Comparison of ENCODE assay signal across 1 cellular context in the genomic region with DNA sequence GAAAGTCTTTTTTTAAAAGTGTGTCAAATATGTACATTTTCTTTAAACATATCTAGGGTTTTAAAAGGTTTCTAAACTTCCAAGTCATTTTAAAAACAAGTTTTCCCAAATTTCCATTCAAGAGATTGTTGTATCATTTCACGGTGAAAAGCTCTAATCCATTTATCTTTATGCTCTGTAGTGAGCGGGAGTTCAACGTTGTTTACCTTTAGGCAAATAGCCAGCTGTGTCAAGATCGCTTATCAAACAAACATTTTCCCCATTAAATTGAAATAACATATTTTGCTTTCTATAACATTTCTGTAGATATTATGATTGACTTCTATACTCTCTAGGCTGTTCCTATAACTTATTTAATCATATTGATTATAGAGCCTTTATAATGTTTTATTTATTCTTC.
TF ChIP-seq lines count a peak whose summit lies in the region.

No MANE protein-coding gene starts in this region.

TF ChIP-seq in HepG2, 621 proteins besides CTCF, POLR2A, EP300 and RAD21 (continued from another document):
- TF ChIP-seq, protein P1, sequence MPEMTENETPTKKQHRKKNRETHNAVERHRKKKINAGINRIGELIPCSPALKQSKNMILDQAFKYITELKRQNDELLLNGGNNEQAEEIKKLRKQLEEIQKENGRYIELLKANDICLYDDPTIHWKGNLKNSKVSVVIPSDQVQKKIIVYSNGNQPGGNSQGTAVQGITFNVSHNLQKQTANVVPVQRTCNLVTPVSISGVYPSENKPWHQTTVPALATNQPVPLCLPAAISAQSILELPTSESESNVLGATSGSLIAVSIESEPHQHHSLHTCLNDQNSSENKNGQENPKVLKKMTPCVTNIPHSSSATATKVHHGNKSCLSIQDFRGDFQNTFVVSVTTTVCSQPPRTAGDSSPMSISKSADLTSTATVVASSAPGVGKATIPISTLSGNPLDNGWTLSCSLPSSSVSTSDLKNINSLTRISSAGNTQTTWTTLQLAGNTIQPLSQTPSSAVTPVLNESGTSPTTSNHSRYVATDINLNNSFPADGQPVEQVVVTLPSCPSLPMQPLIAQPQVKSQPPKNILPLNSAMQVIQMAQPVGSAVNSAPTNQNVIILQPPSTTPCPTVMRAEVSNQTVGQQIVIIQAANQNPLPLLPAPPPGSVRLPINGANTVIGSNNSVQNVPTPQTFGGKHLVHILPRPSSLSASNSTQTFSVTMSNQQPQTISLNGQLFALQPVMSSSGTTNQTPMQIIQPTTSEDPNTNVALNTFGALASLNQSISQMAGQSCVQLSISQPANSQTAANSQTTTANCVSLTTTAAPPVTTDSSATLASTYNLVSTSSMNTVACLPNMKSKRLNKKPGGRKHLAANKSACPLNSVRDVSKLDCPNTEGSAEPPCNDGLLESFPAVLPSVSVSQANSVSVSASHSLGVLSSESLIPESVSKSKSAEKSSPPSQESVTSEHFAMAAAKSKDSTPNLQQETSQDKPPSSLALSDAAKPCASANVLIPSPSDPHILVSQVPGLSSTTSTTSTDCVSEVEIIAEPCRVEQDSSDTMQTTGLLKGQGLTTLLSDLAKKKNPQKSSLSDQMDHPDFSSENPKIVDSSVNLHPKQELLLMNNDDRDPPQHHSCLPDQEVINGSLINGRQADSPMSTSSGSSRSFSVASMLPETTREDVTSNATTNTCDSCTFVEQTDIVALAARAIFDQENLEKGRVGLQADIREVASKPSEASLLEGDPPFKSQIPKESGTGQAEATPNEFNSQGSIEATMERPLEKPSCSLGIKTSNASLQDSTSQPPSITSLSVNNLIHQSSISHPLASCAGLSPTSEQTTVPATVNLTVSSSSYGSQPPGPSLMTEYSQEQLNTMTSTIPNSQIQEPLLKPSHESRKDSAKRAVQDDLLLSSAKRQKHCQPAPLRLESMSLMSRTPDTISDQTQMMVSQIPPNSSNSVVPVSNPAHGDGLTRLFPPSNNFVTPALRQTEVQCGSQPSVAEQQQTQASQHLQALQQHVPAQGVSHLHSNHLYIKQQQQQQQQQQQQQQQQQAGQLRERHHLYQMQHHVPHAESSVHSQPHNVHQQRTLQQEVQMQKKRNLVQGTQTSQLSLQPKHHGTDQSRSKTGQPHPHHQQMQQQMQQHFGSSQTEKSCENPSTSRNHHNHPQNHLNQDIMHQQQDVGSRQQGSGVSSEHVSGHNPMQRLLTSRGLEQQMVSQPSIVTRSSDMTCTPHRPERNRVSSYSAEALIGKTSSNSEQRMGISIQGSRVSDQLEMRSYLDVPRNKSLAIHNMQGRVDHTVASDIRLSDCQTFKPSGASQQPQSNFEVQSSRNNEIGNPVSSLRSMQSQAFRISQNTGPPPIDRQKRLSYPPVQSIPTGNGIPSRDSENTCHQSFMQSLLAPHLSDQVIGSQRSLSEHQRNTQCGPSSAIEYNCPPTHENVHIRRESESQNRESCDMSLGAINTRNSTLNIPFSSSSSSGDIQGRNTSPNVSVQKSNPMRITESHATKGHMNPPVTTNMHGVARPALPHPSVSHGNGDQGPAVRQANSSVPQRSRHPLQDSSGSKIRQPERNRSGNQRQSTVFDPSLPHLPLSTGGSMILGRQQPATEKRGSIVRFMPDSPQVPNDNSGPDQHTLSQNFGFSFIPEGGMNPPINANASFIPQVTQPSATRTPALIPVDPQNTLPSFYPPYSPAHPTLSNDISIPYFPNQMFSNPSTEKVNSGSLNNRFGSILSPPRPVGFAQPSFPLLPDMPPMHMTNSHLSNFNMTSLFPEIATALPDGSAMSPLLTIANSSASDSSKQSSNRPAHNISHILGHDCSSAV (CRISPR knock-in tag; IDR thresholded peaks at IDR 0.05; ENCODE audit: borderline replicate concordance), result no peak
- no peak for TF ChIP-seq SYNCRIP (IDR thresholded peaks at IDR 0.05; ENCODE audit: insufficient read depth, low read depth, low read length)
- no peak for TF ChIP-seq MEF2D (CRISPR knock-in tag; IDR thresholded peaks at IDR 0.05)
- no peak for TF ChIP-seq ZBTB42 (CRISPR knock-in tag; IDR thresholded peaks at IDR 0.05)
- TF ChIP-seq SNRNP70 (IDR thresholded peaks at IDR 0.05; ENCODE audit: low read depth, low read length), result no peak
- TF ChIP-seq PITX1 (CRISPR knock-in tag; IDR thresholded peaks at IDR 0.05), result no peak
- TF ChIP-seq, protein P2, sequence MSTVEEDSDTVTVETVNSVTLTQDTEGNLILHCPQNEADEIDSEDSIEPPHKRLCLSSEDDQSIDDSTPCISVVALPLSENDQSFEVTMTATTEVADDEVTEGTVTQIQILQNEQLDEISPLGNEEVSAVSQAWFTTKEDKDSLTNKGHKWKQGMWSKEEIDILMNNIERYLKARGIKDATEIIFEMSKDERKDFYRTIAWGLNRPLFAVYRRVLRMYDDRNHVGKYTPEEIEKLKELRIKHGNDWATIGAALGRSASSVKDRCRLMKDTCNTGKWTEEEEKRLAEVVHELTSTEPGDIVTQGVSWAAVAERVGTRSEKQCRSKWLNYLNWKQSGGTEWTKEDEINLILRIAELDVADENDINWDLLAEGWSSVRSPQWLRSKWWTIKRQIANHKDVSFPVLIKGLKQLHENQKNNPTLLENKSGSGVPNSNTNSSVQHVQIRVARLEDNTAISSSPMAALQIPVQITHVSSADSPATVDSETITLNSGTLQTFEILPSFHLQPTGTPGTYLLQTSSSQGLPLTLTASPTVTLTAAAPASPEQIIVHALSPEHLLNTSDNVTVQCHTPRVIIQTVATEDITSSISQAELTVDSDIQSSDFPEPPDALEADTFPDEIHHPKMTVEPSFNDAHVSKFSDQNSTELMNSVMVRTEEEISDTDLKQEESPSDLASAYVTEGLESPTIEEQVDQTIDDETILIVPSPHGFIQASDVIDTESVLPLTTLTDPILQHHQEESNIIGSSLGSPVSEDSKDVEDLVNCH (CRISPR knock-in tag; IDR thresholded peaks at IDR 0.05), result no peak
- TF ChIP-seq NR2C2 (CRISPR knock-in tag; IDR thresholded peaks at IDR 0.05; ENCODE audit: borderline replicate concordance), result no peak
- TF ChIP-seq ZNF761 (CRISPR knock-in tag; conservative IDR thresholded peaks at IDR 0.05), result no peak
- TF ChIP-seq, protein P3, sequence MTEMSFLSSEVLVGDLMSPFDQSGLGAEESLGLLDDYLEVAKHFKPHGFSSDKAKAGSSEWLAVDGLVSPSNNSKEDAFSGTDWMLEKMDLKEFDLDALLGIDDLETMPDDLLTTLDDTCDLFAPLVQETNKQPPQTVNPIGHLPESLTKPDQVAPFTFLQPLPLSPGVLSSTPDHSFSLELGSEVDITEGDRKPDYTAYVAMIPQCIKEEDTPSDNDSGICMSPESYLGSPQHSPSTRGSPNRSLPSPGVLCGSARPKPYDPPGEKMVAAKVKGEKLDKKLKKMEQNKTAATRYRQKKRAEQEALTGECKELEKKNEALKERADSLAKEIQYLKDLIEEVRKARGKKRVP (CRISPR knock-in tag; IDR thresholded peaks at IDR 0.05), result no peak
